ENCODE assay signal across 8 cellular contexts in genomic region chr6:110415297-110415916, GRCh38. TPM values are rescaled to one million over a fixed set of nuclear protein-coding genes. Genes with fewer than 3 reads are reported as not detected.
DNase-seq lines count a peak whose midpoint lies in the region; ATAC-seq, FAIRE-seq and TF ChIP-seq lines count a peak whose summit lies in the region.

DDO (minus strand) TSS chr6:110415575; CDS start chr6:110413462, 2,113 bp downstream.

- H3K27ac Mint-ChIP-seq in MCF 10A (ENCODE audit: low read depth, unreplicated experiment): no peak within 1 kb of the TSS
- H3K27ac Mint-ChIP-seq in activated CD4-positive, alpha-beta T cell treated with anti-CD3 and anti-CD28 coated beads for 36 hours: no peak within 1 kb of the TSS

- peak within 1 kb of the TSS; percentile 75 for H2AFZ ChIP-seq in Loucy (ENCODE audit: low read length)
- H2AFZ ChIP-seq in HepG2 (ENCODE audit: low read length): peak within 1 kb of the TSS; percentile 71

- H3K4me3 Mint-ChIP-seq in MCF 10A (ENCODE audit: unreplicated experiment): peak within 1 kb of the TSS; percentile 44
- H3K4me3 Mint-ChIP-seq in activated CD4-positive, alpha-beta T cell treated with anti-CD3 and anti-CD28 coated beads for 36 hours: no peak within 1 kb of the TSS

- no peaks in the 10 kb centered on the region for H3K9me3 Mint-ChIP-seq in MCF 10A (ENCODE audit: unreplicated experiment)
- H3K9me3 Mint-ChIP-seq in activated CD4-positive, alpha-beta T cell treated with anti-CD3 and anti-CD28 coated beads for 36 hours (ENCODE audit: low read depth): no peaks in the 10 kb centered on the region

- in situ Hi-C loops in HepG2 (cut with HindIII; ENCODE audit: extremely low pct_ligation_motif_present, low pct_unique_long_range_greater_than_20kb): no loop called here

- TF ChIP-seq EP300 in HepG2 (IDR thresholded peaks at IDR 0.05; ENCODE audit: low read depth in 2 of 2, low read length in 2 of 2) (no peak), HepG2 (CRISPR knock-in tag; IDR thresholded peaks at IDR 0.05; ENCODE audit: borderline replicate concordance) (no peak), suprapubic skin (IDR thresholded peaks at IDR 0.05) (no peak)

- H3K4me1 ChIP-seq in Loucy (ENCODE audit: insufficient read depth, low read length, poor library complexity, severe bottlenecking) (no peaks in the 10 kb centered on the region), HepG2 (ENCODE audit: insufficient read depth, low read length) (peaks cover 49% of the 10 kb centered on the region), suprapubic skin (peaks cover 13% of the 10 kb centered on the region)

- no peaks in the 10 kb centered on the region for H3K9me3 ChIP-seq in Loucy (ENCODE audit: insufficient read depth, low read depth, low read length)
- H3K9me3 ChIP-seq in HepG2 (ENCODE audit: low read length): no peaks in the 10 kb centered on the region
- H3K9me3 ChIP-seq in suprapubic skin: no peaks in the 10 kb centered on the region

- CTCF ChIA-PET in MCF 10A (lab: Yijun Ruan, JAX) (interaction anchor here (0.6 kb wide), 1 partner anchor 14 kb away, joined by 3 read pairs; no protein-coding TSS in a partner anchor), HepG2 (lab: Yijun Ruan, JAX; ENCODE audit: low intra/inter-chr PET ratio, low total read pairs) (no interaction called here)
- CTCF ChIA-PET in activated CD4-positive, alpha-beta T cell treated with anti-CD3 and anti-CD28 coated beads for 36 hours (lab: Charles Lee): interaction anchor here (0.6 kb wide), 2 partner anchors 11 to 592 kb away, joined by 3 to 4 read pairs; no protein-coding TSS in a partner anchor

- POLR2A ChIA-PET in MCF 10A (lab: Yijun Ruan, JAX): no interaction called here
- POLR2A ChIA-PET in HepG2 (lab: Yijun Ruan, JAX): no interaction called here
- POLR2A ChIA-PET in activated CD4-positive, alpha-beta T cell treated with anti-CD3 and anti-CD28 coated beads for 36 hours (lab: Charles Lee): interaction anchor here (0.6 kb wide), 1 partner anchor 716 kb away, joined by 3 read pairs; no protein-coding TSS in a partner anchor

- H3K27me3 Mint-ChIP-seq in MCF 10A (ENCODE audit: insufficient read depth, unreplicated experiment): peaks cover 27% of the 10 kb centered on the region
- H3K27me3 Mint-ChIP-seq in activated CD4-positive, alpha-beta T cell treated with anti-CD3 and anti-CD28 coated beads for 36 hours: peaks cover 2% of the 10 kb centered on the region

- H3K27me3 ChIP-seq in Loucy (ENCODE audit: insufficient read depth, low read length, poor library complexity, severe bottlenecking) (no peaks in the 10 kb centered on the region), HepG2 (ENCODE audit: control insufficient read depth in 1 of 2, insufficient read depth in 2 of 2, low read length in 2 of 2) (no peaks in the 10 kb centered on the region; a peak in 1 of 5 replicates), suprapubic skin (no peaks in the 10 kb centered on the region)

- TF ChIP-seq RAD21 in HepG2 (CRISPR knock-in tag; IDR thresholded peaks at IDR 0.05): no peak

- H3K36me3 Mint-ChIP-seq in MCF 10A (ENCODE audit: insufficient read depth, unreplicated experiment): no peaks in the 10 kb centered on the region
- no peaks in the 10 kb centered on the region for H3K36me3 Mint-ChIP-seq in activated CD4-positive, alpha-beta T cell treated with anti-CD3 and anti-CD28 coated beads for 36 hours (ENCODE audit: low read depth)

- peak; percentile 98 for FAIRE-seq in HepG2 (lab: Jason Lieb, UNC)

- H3K4me3 ChIP-seq in AG10803 (ENCODE audit: low read length) (peak within 1 kb of the TSS; percentile 20), Loucy (ENCODE audit: low read length, poor library complexity, severe bottlenecking) (no peak within 1 kb of the TSS), HepG2 (replicated peaks in 1 of 3; ENCODE audit: insufficient read depth in 1 of 3, low read depth in 2 of 3, low read length in 3 of 3) (peak within 1 kb of the TSS; percentile 71 to 88 (median 86)), suprapubic skin (peak within 1 kb of the TSS; percentile 38)

- no peaks in the 10 kb centered on the region for H3K9me2 ChIP-seq in Loucy (replicated peaks; ENCODE audit: low read depth, low read length)

- peak; percentile 20 for DNase-seq in AG10803 (ENCODE audit: low read depth)
- DNase-seq in MCF 10A (ENCODE audit: unreplicated experiment): peak; percentile 54
- DNase-seq in HepG2 (ENCODE audit: low spot score): peak; percentile 86
- peak in 1 of 2 donors; percentile 74 for DNase-seq in suprapubic skin (ENCODE audit: low spot score in 2 of 2)
- no peak for DNase-seq in activated CD4-positive, alpha-beta T cell treated with anti-CD3 and anti-CD28 coated beads for 36 hours

- ATAC-seq in HepG2 (peak; percentile 98), GM19467 (IDR thresholded peaks at IDR 0.05; ENCODE audit: unreplicated experiment) (no peak), HG02678 (IDR thresholded peaks at IDR 0.05; ENCODE audit: unreplicated experiment) (no peak)
- ATAC-seq in activated CD4-positive, alpha-beta T cell treated with anti-CD3 and anti-CD28 coated beads for 36 hours: no peak

- no peaks in the 10 kb centered on the region for H3F3A ChIP-seq in Loucy (ENCODE audit: low read depth)

- BruUV-seq in MCF 10A (replicated peaks; lab: Mats Ljungman, UMichigan) (no TSS peak), HepG2 (replicated peaks; lab: Mats Ljungman, UMichigan) (no TSS peak)

- TF ChIP-seq CTCF in AG10803 (conservative IDR thresholded peaks at IDR 0.05; ENCODE audit: low read length) (no peak), Loucy (conservative IDR thresholded peaks at IDR 0.05; ENCODE audit: low read length) (no peak), MCF 10A (IDR thresholded peaks at IDR 0.05; ENCODE audit: unreplicated experiment) (no peak), HepG2 (CRISPR knock-in tag; IDR thresholded peaks at IDR 0.05) (no peak), suprapubic skin (IDR thresholded peaks at IDR 0.05) (no peak)

- H3K79me2 ChIP-seq in Loucy (ENCODE audit: insufficient read depth, low read length): no peaks in the 10 kb centered on the region
- no peaks in the 10 kb centered on the region for H3K79me2 ChIP-seq in HepG2 (ENCODE audit: insufficient read depth, low read length)

- H3K27ac ChIP-seq in HepG2 (ENCODE audit: extremely low read length, insufficient read depth, low read length): peak within 1 kb of the TSS; percentile 31
- H3K27ac ChIP-seq in suprapubic skin: peak within 1 kb of the TSS; percentile 54

- H4K20me1 ChIP-seq in Loucy (ENCODE audit: insufficient read depth, low read length, poor library complexity, severe bottlenecking) (no peaks in the 10 kb centered on the region), HepG2 (ENCODE audit: insufficient read depth, low read length) (no peaks in the 10 kb centered on the region)

- 2% methylated on average over 8 of the region's 10 CpGs for WGBS in HepG2 (ENCODE audit: low lambda C conversion rate)
- 23% methylated on average over 9 of the region's 10 CpGs for WGBS in suprapubic skin

- intact Hi-C loops in MCF 10A (cut with micrococcal nuclease) (no loop called here), HepG2 (cut with micrococcal nuclease; ENCODE audit: unreplicated experiment) (loop anchor here (1.0 kb wide), 1 partner anchor 20 kb away; no protein-coding TSS in a partner anchor)
- intact Hi-C loops in activated CD4-positive, alpha-beta T cell treated with anti-CD3 and anti-CD28 coated beads for 36 hours (cut with DNase I, micrococcal nuclease): no loop called here

- peaks cover 7% of the 10 kb centered on the region for H3K4me1 Mint-ChIP-seq in MCF 10A (ENCODE audit: insufficient read depth, unreplicated experiment)
- peaks cover 2% of the 10 kb centered on the region for H3K4me1 Mint-ChIP-seq in activated CD4-positive, alpha-beta T cell treated with anti-CD3 and anti-CD28 coated beads for 36 hours

- TF ChIP-seq POLR2A in HepG2 (IDR thresholded peaks at IDR 0.05; ENCODE audit: insufficient read depth in 1 of 2, low read depth in 2 of 2, low read length in 2 of 2): 0 out of 4 replicates have a peak, but pooled peaks of 1 of the 2 experiments have one; percentile 26
- no peak for TF ChIP-seq POLR2A in suprapubic skin (IDR thresholded peaks at IDR 0.05)

- H3K36me3 ChIP-seq in Loucy (ENCODE audit: insufficient read depth, low read length): no peaks in the 10 kb centered on the region
- H3K36me3 ChIP-seq in HepG2 (replicated peaks in 1 of 2; ENCODE audit: control insufficient read depth in 1 of 2, insufficient read depth in 2 of 2, low read length in 2 of 2): no peaks in the 10 kb centered on the region
- no peaks in the 10 kb centered on the region for H3K36me3 ChIP-seq in suprapubic skin

- peak within 1 kb of the TSS; percentile 27 for H3K4me2 ChIP-seq in Loucy (ENCODE audit: low read depth, low read length, poor library complexity, severe bottlenecking)
- H3K4me2 ChIP-seq in HepG2 (ENCODE audit: low read depth, low read length): peak within 1 kb of the TSS; percentile 84

- H3K9ac ChIP-seq in Loucy (ENCODE audit: low read depth, low read length, poor library complexity, severe bottlenecking) (no peak within 1 kb of the TSS), HepG2 (ENCODE audit: insufficient read depth, low read depth, low read length) (peak within 1 kb of the TSS; percentile 70)

RNA-seq across cellular contexts. Expression of gene DDO, which starts in this region (rescaled TPM):
- total RNA-seq in MCF 10A (2022): not detected in 2 replicates
- 10.3 and 14.6 TPM in 2 replicates for total RNA-seq in HepG2 (2016; rRNA removed; fragmentation: Illumina TruSeq; extraction: Trizol)
- total RNA-seq in HepG2 (2016; cell fraction: cytosol; rRNA removed; fragmentation: Illumina TruSeq; extraction: Trizol; ENCODE audit: low read depth): 1.8 TPM in 2 replicates
- 10.6 and 13.4 TPM in 2 replicates for total RNA-seq in HepG2 (2016; cell fraction: insoluble cytoplasmic fraction; rRNA removed; fragmentation: Illumina TruSeq; extraction: Trizol)
- 4.4 and 4.7 TPM in 2 replicates for total RNA-seq in HepG2 (2016; cell fraction: membrane; rRNA removed; fragmentation: Illumina TruSeq; extraction: Trizol)
- 4.3 TPM in 2 replicates for total RNA-seq in HepG2 (2016; cell fraction: nucleus; rRNA removed; fragmentation: Illumina TruSeq; extraction: Trizol)
- polyA plus RNA-seq in HepG2 (2011; rRNA removed): 6.1 and 6.4 TPM in 2 replicates
- 4.8 and 6.4 TPM in 2 replicates for polyA plus RNA-seq in HepG2 (2011; cell fraction: cytosol; rRNA removed)
- polyA plus RNA-seq in HepG2 (2011; cell fraction: nucleus; rRNA removed): 2.2 and 3.2 TPM in 2 replicates
- 8.1 and 8.5 TPM in 2 replicates for polyA plus RNA-seq in HepG2 (2012)
- 1.2 and 1.4 TPM in 2 replicates for polyA plus RNA-seq in HepG2 (2016; cell fraction: cytosol; fragmentation: Illumina TruSeq; extraction: Trizol; ENCODE audit: low read depth)
- 10.3 and 10.7 TPM in 2 replicates for polyA plus RNA-seq in HepG2 (2016; cell fraction: insoluble cytoplasmic fraction; fragmentation: Illumina TruSeq; extraction: Trizol; ENCODE audit: low read depth)
- 2.9 and 3.0 TPM in 2 replicates for polyA plus RNA-seq in HepG2 (2016; cell fraction: membrane; fragmentation: Illumina TruSeq; extraction: Trizol; ENCODE audit: low read depth)
- polyA plus RNA-seq in HepG2 (2016; cell fraction: nucleus; fragmentation: Illumina TruSeq; extraction: Trizol; ENCODE audit: insufficient read depth, low read depth): 5.3 and 5.5 TPM in 2 replicates
- 1.2 and 10.7 TPM in 2 replicates for polyA minus RNA-seq in HepG2 (2011; rRNA and poly(A)+ RNA removed; ENCODE audit: low replicate concordance)
- polyA minus RNA-seq in HepG2 (2011; cell fraction: cytosol; rRNA and poly(A)+ RNA removed): 3.7 and 5.5 TPM in 2 replicates
- 4.0 and 6.2 TPM in 2 replicates for polyA minus RNA-seq in HepG2 (2011; cell fraction: nucleus; rRNA and poly(A)+ RNA removed)
- 1 to 10 TPM in 1 of 4 donors, under 1 TPM in 1, not detected in 2; 0.81 to 1.1 TPM for total RNA-seq in suprapubic skin
- total RNA-seq in activated CD4-positive, alpha-beta T cell treated with anti-CD3 and anti-CD28 coated beads for 36 hours: not detected

Comparison
In these comparisons a context has a peak if more than half of its experiments do, and no peak if none do; other contexts are left out.
1. Peak in DNase-seq in MCF 10A; RNA of the gene not detected or under 1 TPM.